In the genomic region with DNA sequence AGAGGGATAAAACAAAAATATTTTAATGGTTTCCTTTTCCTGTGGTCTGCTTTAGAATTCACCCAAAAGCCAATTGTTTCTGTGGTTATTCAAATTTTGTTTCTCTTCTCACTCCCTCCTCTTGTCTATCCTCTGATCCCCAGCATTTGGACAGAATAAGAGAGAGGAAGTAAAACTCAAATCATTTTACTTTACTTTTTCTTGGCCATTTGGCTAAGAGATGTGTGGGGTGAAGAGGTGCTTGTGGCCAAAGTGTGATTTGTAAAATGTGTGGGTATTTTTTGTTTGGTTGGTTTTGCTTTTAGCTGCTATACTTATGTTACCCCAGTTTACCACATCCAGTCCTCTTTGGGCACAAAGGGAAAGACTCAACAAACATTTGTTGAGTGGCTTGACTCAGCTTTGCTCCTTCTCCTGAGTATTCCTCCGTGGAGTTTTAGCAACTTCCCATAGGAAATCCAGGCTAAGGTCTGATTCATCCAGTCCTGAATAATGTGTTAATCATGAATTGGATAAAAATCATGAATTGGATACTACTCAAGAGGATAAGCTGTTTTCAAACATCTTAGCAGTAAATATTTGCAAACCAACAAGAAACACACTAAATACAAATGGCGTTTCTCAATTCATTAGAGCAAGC, we compare ENCODE assay signal across 9 cellular contexts.
DNase-seq lines count a peak whose midpoint lies in the region; ATAC-seq and TF ChIP-seq lines count a peak whose summit lies in the region.
"Had no signal": no experiment of that assay in that cellular context is flagged by ENCODE, and none has a peak within 500 bp of the region (broad histone marks: within the 10 kb centered on the region; RNA-seq: fewer than 3 reads in every experiment).

No MANE protein-coding gene starts in this region.

- H3K4me1 Mint-ChIP-seq in chondrocyte (ENCODE audit: low read depth) (peaks cover 56% of the 10 kb centered on the region), T-cell (peaks cover 0 to 6% (median 4%) of the 10 kb centered on the region in 3 donors)

- peaks cover 0 to 14% (median 0%) of the 10 kb centered on the region in 11 experiments; a peak in 4 of 22 replicates for H3K9me3 ChIP-seq in BLaER1 treated with 17β-estradiol and CSF1 and Interleukin-3, amounts not matched to agents 10 nM and 100 nM (replicated peaks in 1 of 11)

- POLR2A ChIA-PET in T-cell (lab: Charles Lee), result no interaction called here

- ATAC-seq in GM19463 (IDR thresholded peaks at IDR 0.05; ENCODE audit: unreplicated experiment), result peak; percentile 88
- ATAC-seq in HG03378 (IDR thresholded peaks at IDR 0.05; ENCODE audit: unreplicated experiment), result peak; percentile 98
- ATAC-seq in T-cell (replicated peaks in 1 of 4), result no peak

- no peak overlapping the region for H3K9ac ChIP-seq in BLaER1 treated with 17β-estradiol and CSF1 and Interleukin-3, amounts not matched to agents 10 nM and 100 nM

- H3K27ac Mint-ChIP-seq in chondrocyte (ENCODE audit: unreplicated experiment), result peak overlapping the region; percentile 11
- no peak overlapping the region for H3K27ac Mint-ChIP-seq in T-cell

- peaks cover 7 to 31% (median 11%) of the 10 kb centered on the region in 10 experiments; a peak in 18 of 20 replicates for H3K4me1 ChIP-seq in BLaER1 treated with 17β-estradiol and CSF1 and Interleukin-3, amounts not matched to agents 10 nM and 100 nM

- H3K36me3 Mint-ChIP-seq in chondrocyte (ENCODE audit: low read depth) (no peaks in the 10 kb centered on the region), T-cell (no peaks in the 10 kb centered on the region)

- H3K4me3 Mint-ChIP-seq in chondrocyte (ENCODE audit: unreplicated experiment) (no peak overlapping the region), T-cell (no peak overlapping the region)

- CTCF ChIA-PET in T-cell (lab: Charles Lee), result no interaction called here

- H3K27ac ChIP-seq in BLaER1 treated with 17β-estradiol and CSF1 and Interleukin-3, amounts not matched to agents 10 nM and 100 nM, result no peak overlapping the region

- H4K20me1 ChIP-seq in BLaER1 treated with 17β-estradiol and CSF1 and Interleukin-3, amounts not matched to agents 10 nM and 100 nM, result 0 out of 22 replicates have a peak, but pooled peaks cover 0 to 4% (median 0%) of the 10 kb centered on the region in 11 experiments

- no peak for TF ChIP-seq CTCF in chondrocyte (IDR thresholded peaks at IDR 0.05)

- H3K27me3 Mint-ChIP-seq in chondrocyte (ENCODE audit: low read depth) (no peaks in the 10 kb centered on the region), T-cell (peaks cover 3 to 8% of the 10 kb centered on the region in 2 donors)

- DNase-seq in chondrocyte (ENCODE audit: low spot score) (no peak), pons (ENCODE audit: low spot score) (no peak), T-cell (no peak), COLO829 (ENCODE audit: low spot score) (no peak)
- no peak for DNase-seq in stimulated activated CD4-positive, alpha-beta T cell treated with anti-CD3 and anti-CD28 coated beads, Interleukin-2, amount 100 ng/mL, for 24 hours
- DNase-seq: COR-L47 had no signal

- peaks cover 0 to 65% (median 0%) of the 10 kb centered on the region in 11 experiments; a peak in 4 of 22 replicates for H3K27me3 ChIP-seq in BLaER1 treated with 17β-estradiol and CSF1 and Interleukin-3, amounts not matched to agents 10 nM and 100 nM

- peak overlapping the region in 10 of 11 experiments; percentile 12 to 72 (median 26); a peak in 19 of 22 replicates for H3K4me2 ChIP-seq in BLaER1 treated with 17β-estradiol and CSF1 and Interleukin-3, amounts not matched to agents 10 nM and 100 nM

- no peak overlapping the region for H3K4me3 ChIP-seq in BLaER1 treated with 17β-estradiol and CSF1 and Interleukin-3, amounts not matched to agents 10 nM and 100 nM

- H3K9me3 Mint-ChIP-seq in chondrocyte (ENCODE audit: low read depth), result peaks cover 2% of the 10 kb centered on the region
- no peaks in the 10 kb centered on the region for H3K9me3 Mint-ChIP-seq in T-cell

- no peaks in the 10 kb centered on the region for H3K36me3 ChIP-seq in BLaER1 treated with 17β-estradiol and CSF1 and Interleukin-3, amounts not matched to agents 10 nM and 100 nM

Comparison
In these comparisons a context has a peak if more than half of its experiments do, and no peak if none do; other contexts are left out.
1. ATAC-seq: peak in GM19463 (single experiment) and HG03378 (single experiment); none in T-cell (0 of 4).